ENCODE assay signal across 20 cellular contexts in the genomic region with DNA sequence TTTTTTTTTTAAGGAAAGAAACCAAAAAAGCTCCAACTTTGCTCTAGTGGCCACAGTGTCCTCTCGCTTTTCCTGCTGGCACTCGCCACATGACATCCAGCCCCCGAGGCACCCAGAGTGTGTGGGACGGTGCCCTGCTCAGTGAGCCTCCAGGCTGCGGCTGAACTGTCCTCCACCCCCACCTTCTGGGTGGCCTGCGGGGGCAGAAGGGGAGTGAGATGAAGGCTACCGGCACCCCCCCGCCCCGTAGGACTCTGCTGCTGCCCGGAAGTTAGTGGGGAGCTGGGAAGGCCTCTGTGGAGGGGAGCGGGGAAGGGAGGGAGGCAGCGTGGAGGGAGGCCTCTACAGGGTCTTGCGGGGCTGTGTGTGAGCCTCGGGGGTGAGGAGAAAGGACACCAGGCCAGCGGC.
DNase-seq lines count a peak whose midpoint lies in the region; ATAC-seq and TF ChIP-seq lines count a peak whose summit lies in the region.
"Had no signal": no experiment of that assay in that cellular context is flagged by ENCODE, and none has a peak within 500 bp of the region (broad histone marks: within the 10 kb centered on the region; RNA-seq: fewer than 3 reads in every experiment).

No MANE protein-coding gene starts in this region.

- H3K27me3 Mint-ChIP-seq in activated CD4-positive, alpha-beta T cell treated with anti-CD3 and anti-CD28 coated beads, Interleukin-2, amount 10 ng/mL, durations not matched to agents 7 days and 5 days, result peaks cover 24% of the 10 kb centered on the region

- H3K27me3 ChIP-seq in IMR-90 (ENCODE audit: control insufficient read depth, insufficient read depth, low read length) (no peaks in the 10 kb centered on the region), mesenchymal stem cell (ENCODE audit: control insufficient read depth in 1 of 2, insufficient read depth in 1 of 2, low read length in 2 of 2) (peaks cover 5 to 44% of the 10 kb centered on the region in 2 experiments), skeletal muscle satellite cell (ENCODE audit: control insufficient read depth, insufficient read depth, low read length) (peaks cover 15% of the 10 kb centered on the region), HAP-1 (ENCODE audit: low read depth) (no peaks in the 10 kb centered on the region)
- H3K27me3 ChIP-seq: Peyer's patch, thyroid gland had no signal

- H3K23ac ChIP-seq in IMR-90 (ENCODE audit: low read depth, low read length) (no peak overlapping the region), mesenchymal stem cell (ENCODE audit: low read length in 2 of 2) (no peak overlapping the region)

- H2BK120ac ChIP-seq in IMR-90 (ENCODE audit: low read depth, low read length), result no peak overlapping the region
- no peak overlapping the region for H2BK120ac ChIP-seq in mesenchymal stem cell (ENCODE audit: low read depth, low read length)

- H3K9me3 Mint-ChIP-seq in activated CD4-positive, alpha-beta T cell treated with anti-CD3 and anti-CD28 coated beads, Interleukin-2, amount 10 ng/mL, durations not matched to agents 7 days and 5 days, result no peaks in the 10 kb centered on the region
- H3K9me3 Mint-ChIP-seq: activated CD4-positive, alpha-beta T cell treated with anti-CD3 and anti-CD28 coated beads, Interleukin-2, amount 10 ng/mL, durations not matched to agents 24 days and 14 days; activated naive CD4-positive, alpha-beta T cell treated with anti-CD3 and anti-CD28 coated beads, Interleukin-2, amount 50 U/mL, for 72 hours had no signal

- no peaks in the 10 kb centered on the region for H3K9me3 ChIP-seq in IMR-90 (ENCODE audit: control insufficient read depth, insufficient read depth, low read length)
- no peaks in the 10 kb centered on the region for H3K9me3 ChIP-seq in mesenchymal stem cell (ENCODE audit: control insufficient read depth, low read length)
- H3K9me3 ChIP-seq in skeletal muscle satellite cell (replicated peaks; ENCODE audit: low read length), result no peaks in the 10 kb centered on the region
- no peaks in the 10 kb centered on the region for H3K9me3 ChIP-seq in HAP-1
- H3K9me3 ChIP-seq: Peyer's patch, spleen, thyroid gland had no signal

- no peak overlapping the region for H3K9ac ChIP-seq in IMR-90 (ENCODE audit: low read depth, low read length)
- peak overlapping the region; percentile 91 for H3K9ac ChIP-seq in mesenchymal stem cell (ENCODE audit: low read length)
- no peak overlapping the region for H3K9ac ChIP-seq in skeletal muscle satellite cell (ENCODE audit: low read depth, low read length)
- H3K9ac ChIP-seq: parathyroid adenoma had no signal

- no peak overlapping the region for H3K18ac ChIP-seq in IMR-90 (ENCODE audit: low read depth, low read length)
- no peak overlapping the region for H3K18ac ChIP-seq in mesenchymal stem cell (ENCODE audit: low read depth in 1 of 2, low read length in 2 of 2)

- peaks cover 2% of the 10 kb centered on the region; the same call in 1 of the 2 replicates for H4K20me1 ChIP-seq in IMR-90 (ENCODE audit: insufficient read depth, low read length)

- H3K56ac ChIP-seq in IMR-90 (ENCODE audit: extremely low read depth, insufficient read depth, low read length), result no peak overlapping the region

- intact Hi-C loops in IMR-90 (cut with micrococcal nuclease), result no loop called here

- H2BK20ac ChIP-seq in IMR-90 (ENCODE audit: low read depth, low read length), result no peak overlapping the region

- in situ Hi-C loops in IMR-90 (cut with MboI; ENCODE audit: low sequenced_read_pairs), result no loop called here
- in situ Hi-C loops in HAP-1 (cut with MboI; ENCODE audit: low sequenced_read_pairs), result no loop called here

- no peak for TF ChIP-seq POLR2A in IMR-90 (IDR thresholded peaks at IDR 0.05; ENCODE audit: low read depth, low read length)

- TF ChIP-seq CTCF in IMR-90 (conservative IDR thresholded peaks at IDR 0.05; ENCODE audit: low read depth, low read length), result no peak

- no peak overlapping the region for H3K27ac Mint-ChIP-seq in activated CD4-positive, alpha-beta T cell treated with anti-CD3 and anti-CD28 coated beads, Interleukin-2, amount 10 ng/mL, durations not matched to agents 7 days and 5 days
- H3K27ac Mint-ChIP-seq: activated CD4-positive, alpha-beta T cell treated with anti-CD3 and anti-CD28 coated beads, Interleukin-2, amount 10 ng/mL, durations not matched to agents 24 days and 14 days; activated naive CD4-positive, alpha-beta T cell treated with anti-CD3 and anti-CD28 coated beads, Interleukin-2, amount 50 U/mL, for 72 hours had no signal

- dilution Hi-C loops in IMR-90 (cut with HindIII; ENCODE audit: low sequenced_read_pairs, unreplicated experiment), result no loop called here

- H3K27ac ChIP-seq in IMR-90 (ENCODE audit: insufficient read depth, low read length) (no peak overlapping the region), mesenchymal stem cell (ENCODE audit: low read length, poor library complexity, severe bottlenecking) (no peak overlapping the region)
- H3K27ac ChIP-seq: HL-60, parathyroid adenoma, Peyer's patch, spleen, thyroid gland had no signal

- POLR2A ChIA-PET in IMR-90 (lab: Charles Lee; ENCODE audit: unreplicated experiment), result no interaction called here
- POLR2A ChIA-PET in activated CD4-positive, alpha-beta T cell treated with anti-CD3 and anti-CD28 coated beads, Interleukin-2, amount 10 ng/mL, durations not matched to agents 7 days and 5 days (lab: Charles Lee), result no interaction called here

- H4K5ac ChIP-seq in IMR-90 (ENCODE audit: low read depth, low read length), result no peak overlapping the region

- H3K36me3 Mint-ChIP-seq in activated CD4-positive, alpha-beta T cell treated with anti-CD3 and anti-CD28 coated beads, Interleukin-2, amount 10 ng/mL, durations not matched to agents 7 days and 5 days (ENCODE audit: low read depth), result no peaks in the 10 kb centered on the region

- H3K4me3 Mint-ChIP-seq in activated CD4-positive, alpha-beta T cell treated with anti-CD3 and anti-CD28 coated beads, Interleukin-2, amount 10 ng/mL, durations not matched to agents 7 days and 5 days, result no peak overlapping the region
- H3K4me3 Mint-ChIP-seq: activated CD4-positive, alpha-beta T cell treated with anti-CD3 and anti-CD28 coated beads, Interleukin-2, amount 10 ng/mL, durations not matched to agents 24 days and 14 days had no signal

- H3K9me1 ChIP-seq in IMR-90 (ENCODE audit: insufficient read depth, low read length), result 0 out of 2 replicates have a peak, but pooled peaks cover 4% of the 10 kb centered on the region

- H3K14ac ChIP-seq in IMR-90 (replicated peaks; ENCODE audit: low read depth, low read length) (no peak overlapping the region), mesenchymal stem cell (ENCODE audit: low read length in 2 of 2) (no peak overlapping the region)

- no peak overlapping the region for H3K4me3 ChIP-seq in IMR-90 (ENCODE audit: insufficient read depth, low read depth, low read length)
- peak overlapping the region in 1 of 2 experiments; percentile 78 for H3K4me3 ChIP-seq in mesenchymal stem cell (ENCODE audit: insufficient read depth in 1 of 2, low read depth in 1 of 2, low read length in 2 of 2)
- no peak overlapping the region for H3K4me3 ChIP-seq in skeletal muscle satellite cell (ENCODE audit: low read length)
- H3K4me3 ChIP-seq in HAP-1, result no peak overlapping the region
- H3K4me3 ChIP-seq: GM12878, thyroid gland had no signal

- H4K8ac ChIP-seq in IMR-90 (ENCODE audit: low read depth in 2 of 2, low read length in 2 of 2), result no peak overlapping the region
- no peak overlapping the region for H4K8ac ChIP-seq in mesenchymal stem cell (ENCODE audit: low read length)

- H3K79me1 ChIP-seq in IMR-90 (ENCODE audit: low read depth in 1 of 2, low read length in 2 of 2) (no peaks in the 10 kb centered on the region), mesenchymal stem cell (replicated peaks; ENCODE audit: low read length, poor library complexity, severe bottlenecking) (no peaks in the 10 kb centered on the region)

- 11% methylated on average over 7 of the region's 15 CpGs; no CpG with 5 or more reads in 1 of the 2 experiments for WGBS in IMR-90 (ENCODE audit: extremely low coverage in 2 of 2, insufficient read length in 1 of 2), 2 experiments
- WGBS in mesenchymal stem cell, result 49% methylated on average over 15 of the region's 15 CpGs

- H2BK15ac ChIP-seq in IMR-90 (ENCODE audit: low read depth, low read length) (no peak overlapping the region), mesenchymal stem cell (ENCODE audit: low read depth, poor library complexity, severe bottlenecking) (no peak overlapping the region)

- CTCF ChIA-PET in IMR-90 (lab: Yijun Ruan, JAX), result no interaction called here
- CTCF ChIA-PET in activated CD4-positive, alpha-beta T cell treated with anti-CD3 and anti-CD28 coated beads, Interleukin-2, amount 10 ng/mL, durations not matched to agents 7 days and 5 days (lab: Charles Lee), result no interaction called here

- no TSS peak for BruUV-seq in IMR-90 (replicated peaks; lab: Mats Ljungman, UMichigan)

- H3K36me3 ChIP-seq in IMR-90 (ENCODE audit: control insufficient read depth, insufficient read depth, low read length) (no peaks in the 10 kb centered on the region), mesenchymal stem cell (ENCODE audit: control insufficient read depth in 1 of 2, insufficient read depth in 2 of 2, low read depth in 1 of 2, low read length in 2 of 2) (peaks cover 0 to 6% of the 10 kb centered on the region in 2 experiments), skeletal muscle satellite cell (ENCODE audit: insufficient read depth, low read length) (no peaks in the 10 kb centered on the region), HAP-1 (replicated peaks) (no peaks in the 10 kb centered on the region)
- H3K36me3 ChIP-seq: Peyer's patch, spleen, thyroid gland had no signal

- no peaks in the 10 kb centered on the region for H3K4me1 Mint-ChIP-seq in activated CD4-positive, alpha-beta T cell treated with anti-CD3 and anti-CD28 coated beads, Interleukin-2, amount 10 ng/mL, durations not matched to agents 7 days and 5 days
- H3K4me1 Mint-ChIP-seq: activated CD4-positive, alpha-beta T cell treated with anti-CD3 and anti-CD28 coated beads, Interleukin-2, amount 10 ng/mL, durations not matched to agents 24 days and 14 days had no signal

- H2AFZ ChIP-seq in IMR-90 (replicated peaks; ENCODE audit: low read length, poor library complexity) (peak overlapping the region; percentile 34), mesenchymal stem cell (ENCODE audit: low read depth, low read length) (no peak overlapping the region)

- DNase-seq in IMR-90, result no peak
- DNase-seq in ecto neural progenitor cell (ENCODE audit: low spot score), result peak; percentile 62
- DNase-seq in mesenchymal stem cell, result peak; percentile 5
- no peak for DNase-seq in HAP-1 (ENCODE audit: low spot score in 2 of 2)
- DNase-seq in NCI-H146 treated with DMSO at 0.1 percent for 48 hours (lab: John Stamatoyannopoulos, UW; ENCODE audit: unreplicated experiment), result no peak
- no peak for DNase-seq in activated CD4-positive, alpha-beta T cell treated with anti-CD3 and anti-CD28 coated beads, Interleukin-2, amount 10 ng/mL, durations not matched to agents 7 days and 5 days
- DNase-seq: activated CD4-positive, alpha-beta T cell treated with anti-CD3 and anti-CD28 coated beads, Interleukin-2, amount 10 ng/mL, durations not matched to agents 24 days and 14 days; activated T-cell treated with anti-CD3 and anti-CD28 coated beads, Interleukin-2, amount 50 U/mL, for 48 hours; GOT3; left cardiac atrium; NCI-H1092; NCI-H748 treated with DMSO at 0.1 percent for 48 hours; Peyer's patch; spleen; thyroid gland had no signal

- peak; percentile 19; the same call in 1 of the 2 replicates for ATAC-seq in IMR-90 (ENCODE audit: low read depth)
- ATAC-seq: activated naive CD4-positive, alpha-beta T cell treated with anti-CD3 and anti-CD28 coated beads, Interleukin-2, amount 50 U/mL, for 72 hours; GM12878 had no signal

- peak overlapping the region; percentile 9 for H2AK9ac ChIP-seq in IMR-90 (replicated peaks; ENCODE audit: low read depth, low read length, poor library complexity)

- no peak overlapping the region for H4K91ac ChIP-seq in IMR-90 (ENCODE audit: insufficient read depth, low read depth, low read length)
- H4K91ac ChIP-seq in mesenchymal stem cell (ENCODE audit: low read length), result no peak overlapping the region

- H3K4ac ChIP-seq in IMR-90 (ENCODE audit: low read depth, low read length), result no peak overlapping the region
- no peak overlapping the region for H3K4ac ChIP-seq in mesenchymal stem cell (ENCODE audit: low read depth in 1 of 2, low read length in 2 of 2)

- TF ChIP-seq RAD21 in IMR-90 (IDR thresholded peaks at IDR 0.05; ENCODE audit: low read length), result no peak

- H2BK12ac ChIP-seq in mesenchymal stem cell (ENCODE audit: low read length in 2 of 2), result no peak overlapping the region

- peaks cover 3% of the 10 kb centered on the region; the same call in 1 of the 2 replicates for H3K4me1 ChIP-seq in IMR-90 (ENCODE audit: control insufficient read depth, insufficient read depth, low read length)
- H3K4me1 ChIP-seq in mesenchymal stem cell (ENCODE audit: control insufficient read depth, insufficient read depth, low read depth, low read length), result peaks cover 12% of the 10 kb centered on the region
- H3K4me1 ChIP-seq in skeletal muscle satellite cell (ENCODE audit: control insufficient read depth, insufficient read depth, low read length), result peaks cover 9% of the 10 kb centered on the region
- no peaks in the 10 kb centered on the region for H3K4me1 ChIP-seq in HAP-1
- H3K4me1 ChIP-seq: parathyroid adenoma, Peyer's patch, thyroid gland had no signal

- H2BK5ac ChIP-seq in IMR-90 (ENCODE audit: low read depth, low read length, poor library complexity, severe bottlenecking), result no peak overlapping the region
- no peak overlapping the region for H2BK5ac ChIP-seq in mesenchymal stem cell (ENCODE audit: low read depth, low read length, poor library complexity, severe bottlenecking)

- no peak overlapping the region for H2AK5ac ChIP-seq in IMR-90 (ENCODE audit: low read depth, low read length)
- no peak overlapping the region for H2AK5ac ChIP-seq in mesenchymal stem cell (ENCODE audit: low read length, severe bottlenecking)

- H3K4me2 ChIP-seq in IMR-90 (ENCODE audit: low read depth, low read length) (peak overlapping the region; percentile 34; the same call in 1 of the 2 replicates), mesenchymal stem cell (ENCODE audit: low read length, poor library complexity, severe bottlenecking) (no peak overlapping the region), skeletal muscle satellite cell (ENCODE audit: low read length) (peak overlapping the region; percentile 79)

Comparison
In these comparisons a context has a peak if more than half of its experiments do, and no peak if none do; other contexts are left out.
1. DNase-seq: peak in ecto neural progenitor cell (single experiment) and mesenchymal stem cell (single experiment); none in IMR-90 (single experiment), HAP-1 (0 of 2), NCI-H146 treated with DMSO at 0.1 percent for 48 hours (single experiment) and activated CD4-positive, alpha-beta T cell treated with anti-CD3 and anti-CD28 coated beads, Interleukin-2, amount 10 ng/mL, durations not matched to agents 7 days and 5 days (single experiment).